In the genomic region with DNA sequence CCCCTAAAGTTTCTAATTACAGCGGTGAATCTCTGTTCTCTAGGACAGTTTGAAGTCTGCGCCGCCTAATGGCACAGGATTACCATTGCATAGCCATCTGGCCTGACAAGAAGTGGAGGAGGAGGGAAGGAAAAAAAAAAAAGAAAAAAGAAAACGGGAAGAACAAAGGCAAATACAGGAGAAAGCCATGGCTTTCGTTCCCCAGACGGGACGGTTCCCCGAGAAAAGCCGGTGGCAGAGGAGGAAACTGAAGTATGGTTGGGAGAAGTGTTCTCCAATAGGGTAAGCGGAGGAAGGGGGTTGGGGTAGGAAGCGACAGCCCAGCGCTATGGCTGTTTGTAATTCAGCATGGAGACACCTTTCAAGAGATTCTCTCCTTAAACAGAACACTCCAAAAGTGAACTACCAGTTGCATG, we compare ENCODE assay signal across 8 cellular contexts.
DNase-seq lines count a peak whose midpoint lies in the region; ATAC-seq and TF ChIP-seq lines count a peak whose summit lies in the region.

No MANE protein-coding gene starts in this region.

- TF ChIP-seq CTCF in AG04449 (IDR thresholded peaks at IDR 0.05; ENCODE audit: insufficient read depth, low read length, missing control alignments) (peak; percentile 55), GM13977 (IDR thresholded peaks at IDR 0.05; ENCODE audit: extremely low read depth, insufficient read depth, missing control alignments) (peak; percentile 55), foreskin fibroblast (IDR thresholded peaks at IDR 0.05; ENCODE audit: low read depth, low read length) (peak; percentile 67), neural cell (IDR thresholded peaks at IDR 0.05; ENCODE audit: poor library complexity, severe bottlenecking) (peak; percentile 70), upper lobe of right lung (IDR thresholded peaks at IDR 0.05) (peak; percentile 56)

- peak overlapping the region; percentile 38 for H3K9ac ChIP-seq in neural cell (ENCODE audit: low read length)

- H3K27me3 ChIP-seq in neural cell (ENCODE audit: insufficient read depth, low read depth, low read length) (no peaks in the 10 kb centered on the region), upper lobe of right lung (no peaks in the 10 kb centered on the region)

- no peaks in the 10 kb centered on the region for H3K4me1 ChIP-seq in upper lobe of right lung

- peak; percentile 40 for TF ChIP-seq RAD21 in neural cell (conservative IDR thresholded peaks at IDR 0.05)

- no peak overlapping the region for H2AFZ ChIP-seq in neural cell (ENCODE audit: low read depth, low read length)

- CTCF ChIA-PET in AG04449 (lab: Yijun Ruan, JAX), result interaction anchor here (0.7 to 1.3 kb wide), 5 partner anchors 12 to 244 kb away, joined by 3 to 5 read pairs (median 4); no protein-coding TSS in a partner anchor

- no peak overlapping the region for H3K27ac ChIP-seq in neural cell (ENCODE audit: low read length)
- H3K27ac ChIP-seq in upper lobe of right lung, result peak overlapping the region; percentile 47

- peak; percentile 62 for ATAC-seq in HG02938 (IDR thresholded peaks at IDR 0.05; ENCODE audit: unreplicated experiment)
- ATAC-seq in upper lobe of right lung, result peak; percentile 80

- no peaks in the 10 kb centered on the region for H3F3A ChIP-seq in neural cell (ENCODE audit: insufficient read depth, low read length, poor library complexity, severe bottlenecking)

- intact Hi-C loops in upper lobe of right lung (cut with DNase I), result no loop called here

- no peaks in the 10 kb centered on the region for H3K36me3 ChIP-seq in neural cell (ENCODE audit: insufficient read depth, low read length)
- no peaks in the 10 kb centered on the region for H3K36me3 ChIP-seq in upper lobe of right lung

- no peak for TF ChIP-seq EP300 in neural cell (conservative IDR thresholded peaks at IDR 0.05; ENCODE audit: poor library complexity, severe bottlenecking)

- H3K4me3 ChIP-seq in AG04449 (ENCODE audit: low read depth, low read length) (peak overlapping the region; percentile 63), foreskin fibroblast (ENCODE audit: low read depth in 1 of 2, low read length in 2 of 2) (peak overlapping the region; percentile 59 to 68), neural cell (ENCODE audit: low read length) (peak overlapping the region; percentile 75), upper lobe of right lung (peak overlapping the region; percentile 64)

- H3K9me2 ChIP-seq in neural cell (ENCODE audit: insufficient read depth, low read length), result no peaks in the 10 kb centered on the region

- DNase-seq in AG04449 (ENCODE audit: low read depth, low spot score), result peak; percentile 2
- DNase-seq in GM13977 (ENCODE audit: low spot score), result peak; percentile 10
- peak; percentile 8 for DNase-seq in NCI-H2171 (lab: John Stamatoyannopoulos, UW)
- peak; percentile 41 to 52 for DNase-seq in activated T-cell treated with anti-CD3 and anti-CD28 coated beads, Interleukin-2, amount 50 U/mL, for 48 hours
- DNase-seq in foreskin fibroblast, result peak; percentile 33 to 73
- DNase-seq in upper lobe of right lung, result no peak

- no peaks in the 10 kb centered on the region for H3K9me3 ChIP-seq in neural cell (ENCODE audit: low read length)
- H3K9me3 ChIP-seq in upper lobe of right lung, result no peaks in the 10 kb centered on the region

- in situ Hi-C loops in GM13977 (cut with MboI; ENCODE audit: low pct_unique_long_range_greater_than_20kb, low sequenced_read_pairs, unreplicated experiment), result no loop called here

- POLR2A ChIA-PET in AG04449 (lab: Yijun Ruan, JAX), result no interaction called here

- H3K4me2 ChIP-seq in neural cell (ENCODE audit: low read length), result peak overlapping the region; percentile 51

- no peaks in the 10 kb centered on the region for H3K79me2 ChIP-seq in neural cell (replicated peaks; ENCODE audit: insufficient read depth, low read length)

- no peaks in the 10 kb centered on the region for H4K20me1 ChIP-seq in neural cell (ENCODE audit: insufficient read depth)

TF ChIP-seq in neural cell, 6 proteins besides CTCF, POLR2A, EP300 and RAD21:
- TF ChIP-seq REST (IDR thresholded peaks at IDR 0.05; ENCODE audit: borderline replicate concordance) (no peak), SMC3 (conservative IDR thresholded peaks at IDR 0.05; ENCODE audit: poor library complexity) (peak; percentile 42)
